In the genomic region with DNA sequence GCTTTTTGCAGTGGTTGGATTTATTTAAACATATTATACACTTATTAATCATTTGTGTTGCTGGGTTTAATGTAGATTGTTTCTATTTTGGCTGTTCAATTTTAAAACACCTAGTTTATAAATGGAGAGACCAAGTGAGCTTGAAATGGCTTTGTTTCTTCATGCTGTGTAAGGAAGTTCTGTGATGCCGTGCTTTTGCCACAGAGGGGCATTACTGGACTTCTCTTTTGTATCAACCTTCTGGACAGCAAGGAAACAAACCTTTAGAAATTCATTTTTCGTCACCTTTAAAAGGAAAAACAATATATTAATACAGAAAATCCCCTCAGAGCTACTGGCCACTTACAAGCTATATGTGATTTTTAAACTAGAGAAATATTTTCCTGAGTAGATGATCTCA, we compare ENCODE assay signal across 1 cellular context.
TF ChIP-seq lines count a peak whose summit lies in the region.

No MANE protein-coding gene starts in this region.

TF ChIP-seq in WTC11, 78 proteins besides CTCF, POLR2A, EP300 and RAD21 (continued from another document):
- TF ChIP-seq, protein P1, sequence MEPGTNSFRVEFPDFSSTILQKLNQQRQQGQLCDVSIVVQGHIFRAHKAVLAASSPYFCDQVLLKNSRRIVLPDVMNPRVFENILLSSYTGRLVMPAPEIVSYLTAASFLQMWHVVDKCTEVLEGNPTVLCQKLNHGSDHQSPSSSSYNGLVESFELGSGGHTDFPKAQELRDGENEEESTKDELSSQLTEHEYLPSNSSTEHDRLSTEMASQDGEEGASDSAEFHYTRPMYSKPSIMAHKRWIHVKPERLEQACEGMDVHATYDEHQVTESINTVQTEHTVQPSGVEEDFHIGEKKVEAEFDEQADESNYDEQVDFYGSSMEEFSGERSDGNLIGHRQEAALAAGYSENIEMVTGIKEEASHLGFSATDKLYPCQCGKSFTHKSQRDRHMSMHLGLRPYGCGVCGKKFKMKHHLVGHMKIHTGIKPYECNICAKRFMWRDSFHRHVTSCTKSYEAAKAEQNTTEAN (CRISPR knock-in tag; IDR thresholded peaks at IDR 0.05), result no peak
- TF ChIP-seq ZNF138 (CRISPR knock-in tag; conservative IDR thresholded peaks at IDR 0.05) (no peak), FOXJ3 (CRISPR knock-in tag; IDR thresholded peaks at IDR 0.05; ENCODE audit: borderline replicate concordance) (no peak), ZNF671 (CRISPR knock-in tag; IDR thresholded peaks at IDR 0.05) (no peak), ZNF232 (CRISPR knock-in tag; IDR thresholded peaks at IDR 0.05) (no peak), CDX4 (CRISPR knock-in tag; IDR thresholded peaks at IDR 0.05; ENCODE audit: borderline replicate concordance) (no peak), TCF7 (CRISPR knock-in tag; IDR thresholded peaks at IDR 0.05; ENCODE audit: low read depth) (no peak), IRF2 (CRISPR knock-in tag; IDR thresholded peaks at IDR 0.05; ENCODE audit: borderline replicate concordance, low read depth) (no peak), ETV6 (CRISPR knock-in tag; IDR thresholded peaks at IDR 0.05) (no peak), NR2C2 (CRISPR knock-in tag; IDR thresholded peaks at IDR 0.05) (no peak)
